ENCODE assay signal across 31 cellular contexts in the genomic region with DNA sequence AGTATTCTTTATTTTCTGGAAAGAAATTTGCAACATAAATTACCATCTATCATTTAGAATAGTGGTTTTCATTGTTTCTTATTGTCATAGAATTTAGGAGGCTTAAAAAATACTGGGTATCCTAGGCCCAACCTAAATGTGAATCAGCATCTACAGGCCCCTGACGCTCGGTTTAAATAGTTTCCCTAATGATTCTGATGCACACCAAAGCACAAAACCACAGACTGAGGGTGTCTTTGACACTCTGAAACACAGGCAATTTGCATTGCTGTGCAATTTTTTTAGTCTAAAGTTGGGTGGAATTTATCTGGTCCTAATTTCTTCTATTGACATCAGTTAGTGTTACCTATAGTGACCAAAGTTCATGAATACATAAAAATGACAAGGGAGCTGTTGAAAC.
"Had no signal": no experiment of that assay in that cellular context is flagged by ENCODE, and none has a peak within 500 bp of the region (broad histone marks: within the 10 kb centered on the region; RNA-seq: fewer than 3 reads in every experiment).

No MANE protein-coding gene starts in this region.

- ATAC-seq: activated CD8-positive, alpha-beta T cell treated with anti-CD3 and anti-CD28 coated beads for 36 hours; activated naive CD4-positive, alpha-beta T cell treated with anti-CD3 and anti-CD28 coated beads, Interleukin-2, amount 50 U/mL, for 72 hours; activated T-cell treated with anti-CD3 and anti-CD28 coated beads, Interleukin-2, amount 50 U/mL, for 4 hours; activated T-cell treated with anti-CD3 and anti-CD28 coated beads, Interleukin-2, amount 50 U/mL, for 72 hours; activated T-helper 17 cell treated with anti-CD3 and anti-CD28 coated beads, Interleukin-2, amount 50 U/mL, for 72 hours; body of pancreas had no signal

- H3K4me3 ChIP-seq: adrenal gland, body of pancreas, breast epithelium had no signal

- H3K27me3 ChIP-seq: adrenal gland, body of pancreas, brain microvascular endothelial cell, breast epithelium had no signal

- H3K36me3 ChIP-seq: adrenal gland, brain microvascular endothelial cell, breast epithelium had no signal

- H3K4me1 ChIP-seq: adrenal gland, breast epithelium had no signal

- H3K27ac ChIP-seq: adrenal gland, body of pancreas, brain microvascular endothelial cell, breast epithelium, VCaP had no signal

- DNase-seq: activated B cell treated with CpG ODN at 0.5 μM for 24 hours; activated CD4-positive, alpha-beta memory T cell treated with anti-CD3 and anti-CD28 coated beads for 36 hours; activated CD4-positive, alpha-beta T cell treated with anti-CD3 and anti-CD28 coated beads for 4 hours; activated CD4-positive, alpha-beta T cell treated with anti-CD3 and anti-CD28 coated beads, Interleukin-2, amount 10 ng/mL, durations not matched to agents 24 days and 14 days; activated CD4-positive, alpha-beta T cell treated with anti-CD3 and anti-CD28 coated beads, Interleukin-2, amount 50 U/mL, for 1 hour; activated CD4-positive, alpha-beta T cell treated with anti-CD3 and anti-CD28 coated beads, Interleukin-2, amount 50 U/mL, for 4 hours; activated CD4-positive, CD25-positive, alpha-beta regulatory T cell treated with anti-CD3 and anti-CD28 coated beads, Interleukin-2, amount 50 U/mL, for 72 hours; activated CD8-positive, alpha-beta memory T cell treated with anti-CD3 and anti-CD28 coated beads, Interleukin-2, amount 50 U/mL, for 4 hours; activated CD8-positive, alpha-beta T cell treated with anti-CD3 and anti-CD28 coated beads for 36 hours; activated effector memory CD4-positive, alpha-beta T cell treated with anti-CD3 and anti-CD28 coated beads, Interleukin-2, amount 50 U/mL, for 16 hours; activated gamma-delta T cell treated with Interleukin-2 at 50 U/mL for 16 hours; activated naive CD4-positive, alpha-beta T cell; activated naive CD4-positive, alpha-beta T cell treated with anti-CD3 and anti-CD28 coated beads for 36 hours; activated naive CD4-positive, alpha-beta T cell treated with anti-CD3 and anti-CD28 coated beads, Interleukin-2, amount 50 U/mL, for 16 hours; activated naive CD8-positive, alpha-beta T cell treated with anti-CD3 and anti-CD28 coated beads for 36 hours; activated T-cell treated with anti-CD3 and anti-CD28 coated beads for 4 hours; activated T-cell treated with anti-CD3 and anti-CD28 coated beads, Interleukin-2, amount 50 U/mL, for 1 hour; activated T-cell treated with anti-CD3 and anti-CD28 coated beads, Interleukin-2, amount 50 U/mL, for 4 hours; activated T-cell treated with anti-CD3 and anti-CD28 coated beads, Interleukin-2, amount 50 U/mL, for 72 hours; adrenal gland; amniotic stem cell; aorta; body of pancreas; brain microvascular endothelial cell; central memory CD4-positive, alpha-beta T cell; T-helper 2 cell; T-helper 9 cell had no signal

- H3K9me3 ChIP-seq: adrenal gland, body of pancreas, breast epithelium had no signal
